ENCODE assay signal across 18 cellular contexts in genomic region chr5:170275376-170275994, GRCh38. TPM values are rescaled to one million over a fixed set of nuclear protein-coding genes. Genes with fewer than 3 reads are reported as not detected.
DNase-seq lines count a peak whose midpoint lies in the region; ATAC-seq and TF ChIP-seq lines count a peak whose summit lies in the region.
"Had no signal": no experiment of that assay in that cellular context is flagged by ENCODE, and none has a peak within 500 bp of the region (broad histone marks: within the 10 kb centered on the region; RNA-seq: fewer than 3 reads in every experiment).

No MANE protein-coding gene starts in this region.

- whole genome bisulfite sequencing in heart left ventricle, 4 donors: 75 to 88% (median 84%) methylated on average over 8 of the region's 8 CpGs

- TF ChIP-seq CTCF in HL-60 (IDR thresholded peaks at IDR 0.05; ENCODE audit: insufficient read depth, low read length) (no peak), natural killer cell (IDR thresholded peaks at IDR 0.05) (no peak), heart left ventricle (IDR thresholded peaks at IDR 0.05) (no peak)

- peak overlapping the region; percentile 71 for H3K4me3 Mint-ChIP-seq in activated T-helper 1 cell treated with anti-CD3 and anti-CD28 coated beads, Interleukin-12 subunit alpha, Interleukin-12 subunit beta, Interleukin-2, Interleukin-4 antibody, amounts not matched to agents 30 ng/mL and 10 ng/mL and 1 ng/mL, durations not matched to agents 14 hours and 24 hours and 36 hours
- H3K4me3 Mint-ChIP-seq in natural killer cell: peak overlapping the region; percentile 87

- H3K4me1 ChIP-seq in heart left ventricle: peaks cover 0 to 96% (median 10%) of the 10 kb centered on the region in 12 donors
- H3K4me1 ChIP-seq: parathyroid adenoma had no signal

- H3K4me3 ChIP-seq in HL-60 (replicated peaks; ENCODE audit: insufficient read depth, low read length): no peak overlapping the region
- H3K4me3 ChIP-seq in heart left ventricle: peak overlapping the region in 1 of 12 donors; percentile 3
- H3K4me3 ChIP-seq: adrenal gland, tibial nerve had no signal

- H3K36me3 Mint-ChIP-seq in activated T-helper 1 cell treated with anti-CD3 and anti-CD28 coated beads, Interleukin-12 subunit alpha, Interleukin-12 subunit beta, Interleukin-2, Interleukin-4 antibody, amounts not matched to agents 30 ng/mL and 10 ng/mL and 1 ng/mL, durations not matched to agents 14 hours and 24 hours and 36 hours (ENCODE audit: low read depth): peaks cover 65% of the 10 kb centered on the region
- H3K36me3 Mint-ChIP-seq in natural killer cell: peaks cover 14% of the 10 kb centered on the region

- H3K4me1 Mint-ChIP-seq in activated T-helper 1 cell treated with anti-CD3 and anti-CD28 coated beads, Interleukin-12 subunit alpha, Interleukin-12 subunit beta, Interleukin-2, Interleukin-4 antibody, amounts not matched to agents 30 ng/mL and 10 ng/mL and 1 ng/mL, durations not matched to agents 14 hours and 24 hours and 36 hours (ENCODE audit: low read depth): peaks cover 92% of the 10 kb centered on the region
- peaks cover 77 to 84% of the 10 kb centered on the region in 2 donors for H3K4me1 Mint-ChIP-seq in natural killer cell

- DNase-seq in CD1c-positive myeloid dendritic cell (ENCODE audit: extremely low spot score) (peak; percentile 43), HL-60 (ENCODE audit: low read depth in 1 of 2, low spot score in 1 of 2) (no peak), natural killer cell (no peak), ecto neural progenitor cell (ENCODE audit: low spot score) (no peak), heart left ventricle (no peak), NCI-H2227 treated with DMSO at 0.1 percent for 48 hours (lab: John Stamatoyannopoulos, UW) (no peak)
- DNase-seq in activated T-helper 1 cell treated with anti-CD3 and anti-CD28 coated beads, Interleukin-12 subunit alpha, Interleukin-12 subunit beta, Interleukin-2, Interleukin-4 antibody, amounts not matched to agents 30 ng/mL and 10 ng/mL and 1 ng/mL, durations not matched to agents 14 hours and 24 hours and 36 hours (ENCODE audit: low spot score): no peak
- DNase-seq: C1 segment of cervical spinal cord, H7, midbrain, NCI-H1105, SK-N-SH had no signal

- intact Hi-C loops in activated T-helper 1 cell treated with anti-CD3 and anti-CD28 coated beads, Interleukin-12 subunit alpha, Interleukin-12 subunit beta, Interleukin-2, Interleukin-4 antibody, amounts not matched to agents 30 ng/mL and 10 ng/mL and 1 ng/mL, durations not matched to agents 14 hours and 24 hours and 36 hours (cut with micrococcal nuclease): loop anchor here (5.0 to 10.0 kb wide), 2 partner anchors 621 to 1112 kb away; partner anchors contain the start of gene NPM1
- intact Hi-C loops in natural killer cell (cut with micrococcal nuclease): loop anchor here (2.0 kb wide), 1 partner anchor 145 kb away; no protein-coding TSS in a partner anchor
- intact Hi-C loops in heart left ventricle (cut with DNase I): loop anchor here in 4 of 10 donors (5.0 to 10.0 kb wide), 3 partner anchors 57 to 62 kb away; no protein-coding TSS in a partner anchor

- H3K27ac ChIP-seq in HL-60 (replicated peaks) (peak overlapping the region; percentile 39), heart left ventricle (peak overlapping the region in 1 of 12 donors; percentile 94)
- H3K27ac ChIP-seq: adrenal gland, parathyroid adenoma had no signal

- no peak for TF ChIP-seq POLR2A in heart left ventricle (IDR thresholded peaks at IDR 0.05)

- peaks cover 0 to 62% (median 0%) of the 10 kb centered on the region in 9 donors for H3K36me3 ChIP-seq in heart left ventricle
- H3K36me3 ChIP-seq: adrenal gland, tibial nerve had no signal

- peak; percentile 4 to 15 (median 6) for ATAC-seq in natural killer cell
- ATAC-seq in GM21390 (IDR thresholded peaks at IDR 0.05; ENCODE audit: unreplicated experiment): no peak
- ATAC-seq in heart left ventricle: no peak
- ATAC-seq: activated CD4-positive, CD25-positive, alpha-beta regulatory T cell treated with anti-CD3 and anti-CD28 coated beads, Interleukin-2, amount 50 U/mL, for 24 hours had no signal

- no peaks in the 10 kb centered on the region for H3K9me3 ChIP-seq in heart left ventricle
- H3K9me3 ChIP-seq: adrenal gland, SK-N-SH, tibial nerve had no signal

- H3K9me3 Mint-ChIP-seq in activated T-helper 1 cell treated with anti-CD3 and anti-CD28 coated beads, Interleukin-12 subunit alpha, Interleukin-12 subunit beta, Interleukin-2, Interleukin-4 antibody, amounts not matched to agents 30 ng/mL and 10 ng/mL and 1 ng/mL, durations not matched to agents 14 hours and 24 hours and 36 hours: no peaks in the 10 kb centered on the region
- H3K9me3 Mint-ChIP-seq in natural killer cell: no peaks in the 10 kb centered on the region

- H3K27me3 ChIP-seq in HL-60 (ENCODE audit: insufficient read depth, poor library complexity, severe bottlenecking): no peaks in the 10 kb centered on the region
- no peaks in the 10 kb centered on the region for H3K27me3 ChIP-seq in heart left ventricle
- H3K27me3 ChIP-seq: adrenal gland, tibial nerve had no signal

- H3K27ac Mint-ChIP-seq in activated T-helper 1 cell treated with anti-CD3 and anti-CD28 coated beads, Interleukin-12 subunit alpha, Interleukin-12 subunit beta, Interleukin-2, Interleukin-4 antibody, amounts not matched to agents 30 ng/mL and 10 ng/mL and 1 ng/mL, durations not matched to agents 14 hours and 24 hours and 36 hours: peak overlapping the region; percentile 93
- peak overlapping the region; percentile 94 to 99 for H3K27ac Mint-ChIP-seq in natural killer cell

- no peaks in the 10 kb centered on the region for H3K27me3 Mint-ChIP-seq in activated T-helper 1 cell treated with anti-CD3 and anti-CD28 coated beads, Interleukin-12 subunit alpha, Interleukin-12 subunit beta, Interleukin-2, Interleukin-4 antibody, amounts not matched to agents 30 ng/mL and 10 ng/mL and 1 ng/mL, durations not matched to agents 14 hours and 24 hours and 36 hours (ENCODE audit: insufficient read depth)
- no peaks in the 10 kb centered on the region for H3K27me3 Mint-ChIP-seq in natural killer cell (ENCODE audit: low read depth in 2 of 2)

RNA-seq across cellular contexts. Expression of gene LCP2, which starts 22.1 kb away (rescaled TPM):
- total RNA-seq in activated T-helper 1 cell treated with anti-CD3 and anti-CD28 coated beads, Interleukin-12 subunit alpha, Interleukin-12 subunit beta, Interleukin-2, Interleukin-4 antibody, amounts not matched to agents 30 ng/mL and 10 ng/mL and 1 ng/mL, durations not matched to agents 14 hours and 24 hours and 36 hours: 350 and 351 TPM in 2 replicates
- 100 to 1,000 TPM; 376 to 488 (median 450) TPM for total RNA-seq in natural killer cell
- total RNA-seq in heart left ventricle: 10 to 100 TPM in 2 of 9 donors, 1 to 10 TPM in 7; 2.8 to 73.7 (median 6.1) TPM
- polyA plus RNA-seq in heart left ventricle: 1 to 10 TPM; 2.2 to 3.1 TPM
- total RNA-seq: NCI-H460 had no signal
- polyA plus RNA-seq: SK-N-SH had no signal

RNA-seq across cellular contexts. Expression of gene C5orf58, which starts 42.7 kb away (rescaled TPM):
- total RNA-seq in activated T-helper 1 cell treated with anti-CD3 and anti-CD28 coated beads, Interleukin-12 subunit alpha, Interleukin-12 subunit beta, Interleukin-2, Interleukin-4 antibody, amounts not matched to agents 30 ng/mL and 10 ng/mL and 1 ng/mL, durations not matched to agents 14 hours and 24 hours and 36 hours: not detected in 2 replicates
- not detected for total RNA-seq in natural killer cell
- not detected for total RNA-seq in heart left ventricle
- not detected for polyA plus RNA-seq in heart left ventricle
- total RNA-seq: NCI-H460 had no signal
- polyA plus RNA-seq: SK-N-SH had no signal

Comparison
In these comparisons a context has a peak if more than half of its experiments do, and no peak if none do; other contexts are left out.
1. ATAC-seq: peak in natural killer cell (3 of 3); none in GM21390 (single experiment) and heart left ventricle (0 of 4).